In genomic region chr4:151719935-151720334, GRCh38 we compare ENCODE assay signal across 14 cellular contexts. TPM values are rescaled to one million over a fixed set of nuclear protein-coding genes. Genes with fewer than 3 reads are reported as not detected.
DNase-seq lines count a peak whose midpoint lies in the region; ATAC-seq and TF ChIP-seq lines count a peak whose summit lies in the region.
"Had no signal": no experiment of that assay in that cellular context is flagged by ENCODE, and none has a peak within 500 bp of the region (broad histone marks: within the 10 kb centered on the region; RNA-seq: fewer than 3 reads in every experiment).

No MANE protein-coding gene starts in this region.

- peak overlapping the region; percentile 36 for H2AK5ac ChIP-seq in trophoblast cell (ENCODE audit: low read length)

- H3K36me3 ChIP-seq in GM23338 (ENCODE audit: insufficient read depth), result 0 out of 2 replicates have a peak, but pooled peaks cover 5% of the 10 kb centered on the region
- H3K36me3 ChIP-seq in trophoblast cell (ENCODE audit: control insufficient read depth in 1 of 2, insufficient read depth in 2 of 2, low read length in 2 of 2), result no peaks in the 10 kb centered on the region
- H3K36me3 ChIP-seq in mucosa of descending colon (ENCODE audit: low read depth), result no peaks in the 10 kb centered on the region

- H3K27me3 ChIP-seq in GM23338 (ENCODE audit: insufficient read depth) (no peaks in the 10 kb centered on the region), dorsolateral prefrontal cortex (no peaks in the 10 kb centered on the region), trophoblast cell (ENCODE audit: insufficient read depth, low read length) (no peaks in the 10 kb centered on the region)

- no peaks in the 10 kb centered on the region for H3K27me3 Mint-ChIP-seq in GM23338 (ENCODE audit: insufficient read depth, low read depth, poor library complexity)
- H3K27me3 Mint-ChIP-seq: CD8-positive, alpha-beta memory T cell had no signal

- H3K4me1 Mint-ChIP-seq in GM23338, result peaks cover 12% of the 10 kb centered on the region
- H3K4me1 Mint-ChIP-seq: CD8-positive, alpha-beta memory T cell had no signal

- H3K79me1 ChIP-seq in trophoblast cell (ENCODE audit: low read length), result no peaks in the 10 kb centered on the region

- H2AFZ ChIP-seq in GM23338 (no peak overlapping the region), trophoblast cell (ENCODE audit: insufficient read depth, low read length, poor library complexity) (no peak overlapping the region)
- H2AFZ ChIP-seq: PC-9 had no signal

- H3K9me3 Mint-ChIP-seq in GM23338, result no peaks in the 10 kb centered on the region
- H3K9me3 Mint-ChIP-seq: CD8-positive, alpha-beta memory T cell had no signal

- peak overlapping the region; percentile 53; the same call in 1 of the 2 replicates for H3K27ac Mint-ChIP-seq in GM23338

- H3K27ac ChIP-seq in GM23338 (ENCODE audit: low read depth) (no peak overlapping the region), dorsolateral prefrontal cortex (peak overlapping the region in 51 of 59 donors; percentile 20 to 93 (median 76)), trophoblast cell (ENCODE audit: low read depth, low read length) (no peak overlapping the region)
- H3K27ac ChIP-seq: A549, PC-9 had no signal

- no peak overlapping the region for H4K8ac ChIP-seq in trophoblast cell (ENCODE audit: low read depth, low read length)

- DNase-seq in GM23338 (ENCODE audit: low spot score), result no peak
- DNase-seq in dorsolateral prefrontal cortex, result no peak
- peak; percentile 47 for DNase-seq in left ventricle myocardium superior
- no peak for DNase-seq in trophoblast cell
- no peak for DNase-seq in mucosa of descending colon
- DNase-seq in dermis blood vessel endothelial cell, result no peak
- DNase-seq in activated gamma-delta T cell (lab: John Stamatoyannopoulos, UW), result no peak
- DNase-seq: CD8-positive, alpha-beta memory T cell; DMS79; KG1; NCI-H187; NCI-H2227 treated with DMSO at 0.1 percent for 48 hours; PC-9 had no signal

- H3F3A ChIP-seq in GM23338 (replicated peaks; ENCODE audit: low read depth), result no peaks in the 10 kb centered on the region

- peak overlapping the region; percentile 31 for H4K12ac ChIP-seq in trophoblast cell (ENCODE audit: low read depth, low read length)

- H3K14ac ChIP-seq in trophoblast cell (ENCODE audit: low read length), result no peak overlapping the region

- peak overlapping the region; percentile 58 for H4K91ac ChIP-seq in trophoblast cell (ENCODE audit: low read depth, low read length)

- no peak overlapping the region for H2BK5ac ChIP-seq in trophoblast cell (ENCODE audit: low read depth, low read length, poor library complexity)

- H3K18ac ChIP-seq in trophoblast cell (ENCODE audit: low read length), result no peak overlapping the region

- H3K9me3 ChIP-seq in trophoblast cell (ENCODE audit: insufficient read depth, low read depth, low read length) (no peaks in the 10 kb centered on the region), mucosa of descending colon (no peaks in the 10 kb centered on the region)
- H3K9me3 ChIP-seq: A549 had no signal

- H3K23ac ChIP-seq in trophoblast cell (ENCODE audit: low read length), result no peak overlapping the region

- no peak overlapping the region for H2BK120ac ChIP-seq in trophoblast cell (ENCODE audit: insufficient read depth, low read length, poor library complexity)

- intact Hi-C loops in dorsolateral prefrontal cortex (cut with DNase I), result loop anchor here (5.0 kb wide), 2 partner anchors 42 to 302 kb away; partner anchors contain the start of gene GATB (in 1 of the 2)
- intact Hi-C loops in left ventricle myocardium superior (cut with micrococcal nuclease), result no loop called here
- intact Hi-C loops in mucosa of descending colon (cut with DNase I, micrococcal nuclease), result no loop called here

- no peak for ATAC-seq in GM23338
- ATAC-seq in left ventricle myocardium superior, result peak; percentile 60
- no peak for ATAC-seq in mucosa of descending colon
- ATAC-seq: A549 had no signal

- H3K4me2 ChIP-seq in GM23338, result no peak overlapping the region
- no peak overlapping the region for H3K4me2 ChIP-seq in trophoblast cell (ENCODE audit: low read length)
- H3K4me2 ChIP-seq: A549, PC-9 had no signal

- H3K79me2 ChIP-seq in GM23338 (replicated peaks; ENCODE audit: insufficient read depth), result no peaks in the 10 kb centered on the region; the same call in 1 of the 2 replicates
- H3K79me2 ChIP-seq in trophoblast cell (ENCODE audit: control insufficient read depth, insufficient read depth, low read length, poor library complexity), result no peaks in the 10 kb centered on the region

- H3K9me2 ChIP-seq in GM23338 (ENCODE audit: insufficient read depth), result no peaks in the 10 kb centered on the region

- H3K4me3 Mint-ChIP-seq in GM23338, result no peak overlapping the region
- H3K4me3 Mint-ChIP-seq: CD8-positive, alpha-beta memory T cell had no signal

- TF ChIP-seq CTCF in GM23338 (conservative IDR thresholded peaks at IDR 0.05; ENCODE audit: low read depth in 2 of 2) (no peak), dorsolateral prefrontal cortex (IDR thresholded peaks at IDR 0.05 in 54 of 56, conservative IDR thresholded peaks at IDR 0.05 in 2 of 56; ENCODE audit: low read depth in 1 of 56, partially characterized antibody in 56 of 56) (no peak), mucosa of descending colon (IDR thresholded peaks at IDR 0.05) (no peak)

- H3K36me3 Mint-ChIP-seq in GM23338 (ENCODE audit: low read depth), result peaks cover 2% of the 10 kb centered on the region; the same call in 1 of the 3 replicates

- H3K4me3 ChIP-seq in GM23338 (no peak overlapping the region), dorsolateral prefrontal cortex (no peak overlapping the region), trophoblast cell (ENCODE audit: low read depth, low read length) (no peak overlapping the region), mucosa of descending colon (no peak overlapping the region)
- H3K4me3 ChIP-seq: A549, PC-9 had no signal

- no peak overlapping the region for H3K9ac ChIP-seq in trophoblast cell (ENCODE audit: low read length)

- H3K4me1 ChIP-seq in GM23338 (ENCODE audit: insufficient read depth) (no peaks in the 10 kb centered on the region), trophoblast cell (ENCODE audit: control insufficient read depth in 1 of 2, insufficient read depth in 2 of 2, low read length in 2 of 2) (peaks cover 6 to 12% of the 10 kb centered on the region in 2 experiments), mucosa of descending colon (ENCODE audit: low read depth) (no peaks in the 10 kb centered on the region)
- H3K4me1 ChIP-seq: A549 had no signal

- H4K20me1 ChIP-seq in GM23338 (replicated peaks; ENCODE audit: insufficient read depth), result no peaks in the 10 kb centered on the region; the same call in 1 of the 2 replicates

- H3K4ac ChIP-seq in trophoblast cell (ENCODE audit: low read depth, low read length), result no peak overlapping the region

- H2BK12ac ChIP-seq in trophoblast cell (ENCODE audit: low read length), result no peak overlapping the region

- no CpG with 5 or more reads among the region's 8 CpGs for WGBS in trophoblast cell (ENCODE audit: extremely low coverage, insufficient coverage, insufficient read length)

TF ChIP-seq in GM23338, 12 proteins besides CTCF, POLR2A, EP300 and RAD21 (continues in another document):
- TF ChIP-seq EZH2 (IDR thresholded peaks at IDR 0.05; ENCODE audit: low read depth, unreplicated experiment), result no peak
- TF ChIP-seq NANOG (IDR thresholded peaks at IDR 0.05; ENCODE audit: borderline replicate concordance), result no peak
- no peak for TF ChIP-seq ZNF331 (CRISPR knock-in tag; IDR thresholded peaks at IDR 0.05; ENCODE audit: low read depth)
- TF ChIP-seq, protein P1, sequence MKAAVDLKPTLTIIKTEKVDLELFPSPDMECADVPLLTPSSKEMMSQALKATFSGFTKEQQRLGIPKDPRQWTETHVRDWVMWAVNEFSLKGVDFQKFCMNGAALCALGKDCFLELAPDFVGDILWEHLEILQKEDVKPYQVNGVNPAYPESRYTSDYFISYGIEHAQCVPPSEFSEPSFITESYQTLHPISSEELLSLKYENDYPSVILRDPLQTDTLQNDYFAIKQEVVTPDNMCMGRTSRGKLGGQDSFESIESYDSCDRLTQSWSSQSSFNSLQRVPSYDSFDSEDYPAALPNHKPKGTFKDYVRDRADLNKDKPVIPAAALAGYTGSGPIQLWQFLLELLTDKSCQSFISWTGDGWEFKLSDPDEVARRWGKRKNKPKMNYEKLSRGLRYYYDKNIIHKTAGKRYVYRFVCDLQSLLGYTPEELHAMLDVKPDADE (IDR thresholded peaks at IDR 0.05), result no peak
- TF ChIP-seq, protein P2, sequence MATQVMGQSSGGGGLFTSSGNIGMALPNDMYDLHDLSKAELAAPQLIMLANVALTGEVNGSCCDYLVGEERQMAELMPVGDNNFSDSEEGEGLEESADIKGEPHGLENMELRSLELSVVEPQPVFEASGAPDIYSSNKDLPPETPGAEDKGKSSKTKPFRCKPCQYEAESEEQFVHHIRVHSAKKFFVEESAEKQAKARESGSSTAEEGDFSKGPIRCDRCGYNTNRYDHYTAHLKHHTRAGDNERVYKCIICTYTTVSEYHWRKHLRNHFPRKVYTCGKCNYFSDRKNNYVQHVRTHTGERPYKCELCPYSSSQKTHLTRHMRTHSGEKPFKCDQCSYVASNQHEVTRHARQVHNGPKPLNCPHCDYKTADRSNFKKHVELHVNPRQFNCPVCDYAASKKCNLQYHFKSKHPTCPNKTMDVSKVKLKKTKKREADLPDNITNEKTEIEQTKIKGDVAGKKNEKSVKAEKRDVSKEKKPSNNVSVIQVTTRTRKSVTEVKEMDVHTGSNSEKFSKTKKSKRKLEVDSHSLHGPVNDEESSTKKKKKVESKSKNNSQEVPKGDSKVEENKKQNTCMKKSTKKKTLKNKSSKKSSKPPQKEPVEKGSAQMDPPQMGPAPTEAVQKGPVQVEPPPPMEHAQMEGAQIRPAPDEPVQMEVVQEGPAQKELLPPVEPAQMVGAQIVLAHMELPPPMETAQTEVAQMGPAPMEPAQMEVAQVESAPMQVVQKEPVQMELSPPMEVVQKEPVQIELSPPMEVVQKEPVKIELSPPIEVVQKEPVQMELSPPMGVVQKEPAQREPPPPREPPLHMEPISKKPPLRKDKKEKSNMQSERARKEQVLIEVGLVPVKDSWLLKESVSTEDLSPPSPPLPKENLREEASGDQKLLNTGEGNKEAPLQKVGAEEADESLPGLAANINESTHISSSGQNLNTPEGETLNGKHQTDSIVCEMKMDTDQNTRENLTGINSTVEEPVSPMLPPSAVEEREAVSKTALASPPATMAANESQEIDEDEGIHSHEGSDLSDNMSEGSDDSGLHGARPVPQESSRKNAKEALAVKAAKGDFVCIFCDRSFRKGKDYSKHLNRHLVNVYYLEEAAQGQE (IDR thresholded peaks at IDR 0.05; ENCODE audit: unreplicated experiment), result no peak
- no peak for TF ChIP-seq EZH2phosphoT487 (IDR thresholded peaks at IDR 0.05; ENCODE audit: unreplicated experiment)

RNA-seq across cellular contexts. Expression of gene GATB, which starts 40.9 kb away (rescaled TPM):
- total RNA-seq in GM23338 (2014; rRNA removed; shearing (Covaris generic)), result 17.7 and 19.4 TPM in 2 replicates
- polyA plus RNA-seq in GM23338 (2016; fragmentation: Nextera tagmentation; extraction: Ambion mirVana), result 16.9 and 18.9 TPM in 2 replicates
- 100 to 1,000 TPM in 1 of 120 experiments, 10 to 100 TPM in 119; 36.7 to 100 (median 63.1) TPM for total RNA-seq in dorsolateral prefrontal cortex
- 142 TPM for total RNA-seq in left ventricle myocardium superior
- 12.7 and 14.3 TPM in 2 replicates for polyA plus RNA-seq in trophoblast cell (2013)
- total RNA-seq in mucosa of descending colon, result 10 to 100 TPM; 15.6 to 20.2 (median 17.2) TPM
- 13.4 and 18.7 TPM in 2 replicates for total RNA-seq in dermis blood vessel endothelial cell

Comparison
In these comparisons a context has a peak if more than half of its experiments do, and no peak if none do; other contexts are left out.
1. H3K27ac ChIP-seq: peak in dorsolateral prefrontal cortex (51 of 59); none in GM23338 (single experiment) and trophoblast cell (single experiment).
2. intact Hi-C loops: an anchor here in dorsolateral prefrontal cortex (5.0 kb wide); none called in left ventricle myocardium superior and mucosa of descending colon.